Comparison of ENCODE assay signal across 16 cellular contexts in genomic region chr9:116477584-116478141, GRCh38.
DNase-seq lines count a peak whose midpoint lies in the region; ATAC-seq and TF ChIP-seq lines count a peak whose summit lies in the region.
"Had no signal": no experiment of that assay in that cellular context is flagged by ENCODE, and none has a peak within 500 bp of the region (broad histone marks: within the 10 kb centered on the region; RNA-seq: fewer than 3 reads in every experiment).

No MANE protein-coding gene starts in this region.

- no peaks in the 10 kb centered on the region for H3K27me3 ChIP-seq in mesendoderm (ENCODE audit: insufficient read depth, low read length, poor library complexity)
- H3K27me3 ChIP-seq in upper lobe of right lung, result no peaks in the 10 kb centered on the region
- H3K27me3 ChIP-seq in BE2C, result no peaks in the 10 kb centered on the region

- H3K27me3 Mint-ChIP-seq in WTC11 (ENCODE audit: low read depth), result no peaks in the 10 kb centered on the region
- H3K27me3 Mint-ChIP-seq in central memory CD8-positive, alpha-beta T cell, result no peaks in the 10 kb centered on the region
- H3K27me3 Mint-ChIP-seq: CD4-positive, alpha-beta T cell had no signal

- H3K27ac Mint-ChIP-seq in WTC11, result no peak overlapping the region
- peak overlapping the region; percentile 15 for H3K27ac Mint-ChIP-seq in central memory CD8-positive, alpha-beta T cell (ENCODE audit: low read depth)
- H3K27ac Mint-ChIP-seq: CD4-positive, alpha-beta T cell had no signal

- TF ChIP-seq CTCF in WTC11 (IDR thresholded peaks at IDR 0.05) (no peak), upper lobe of right lung (IDR thresholded peaks at IDR 0.05) (no peak), BE2C (IDR thresholded peaks at IDR 0.05; ENCODE audit: low read depth, low read length) (no peak)

- no peaks in the 10 kb centered on the region for H3K36me3 Mint-ChIP-seq in WTC11
- no peaks in the 10 kb centered on the region for H3K36me3 Mint-ChIP-seq in central memory CD8-positive, alpha-beta T cell (ENCODE audit: insufficient read depth)

- H2BK5ac ChIP-seq in mesendoderm (ENCODE audit: low read length), result no peak overlapping the region

- H3K36me3 ChIP-seq in mesendoderm (ENCODE audit: control insufficient read depth, insufficient read depth, low read length) (no peaks in the 10 kb centered on the region), upper lobe of right lung (no peaks in the 10 kb centered on the region), BE2C (peaks cover 15% of the 10 kb centered on the region)

- no CpG with 5 or more reads among the region's 4 CpGs for WGBS in mesendoderm (ENCODE audit: extremely low coverage, insufficient coverage, low lambda C conversion rate)

- peak overlapping the region; percentile 35 for H3K56ac ChIP-seq in mesendoderm (ENCODE audit: low read length)

- POLR2A ChIA-PET in WTC11 (lab: Charles Lee), result interaction anchor here (0.5 kb wide), 1 partner anchor 14 kb away, joined by 3 read pairs; no protein-coding TSS in a partner anchor

- H3K4me3 Mint-ChIP-seq in WTC11, result no peak overlapping the region
- H3K4me3 Mint-ChIP-seq in central memory CD8-positive, alpha-beta T cell, result no peak overlapping the region
- H3K4me3 Mint-ChIP-seq: CD4-positive, alpha-beta T cell had no signal

- H3K4ac ChIP-seq in mesendoderm (ENCODE audit: low read depth, low read length), result no peak overlapping the region

- H3K27ac ChIP-seq in mesendoderm (ENCODE audit: low read depth, low read length), result no peak overlapping the region
- peak overlapping the region; percentile 30 for H3K27ac ChIP-seq in upper lobe of right lung

- H2AK5ac ChIP-seq in mesendoderm (ENCODE audit: low read length), result no peak overlapping the region

- H3K79me2 ChIP-seq in mesendoderm (ENCODE audit: control insufficient read depth, insufficient read depth, low read length), result no peaks in the 10 kb centered on the region

- H3K23ac ChIP-seq in mesendoderm (ENCODE audit: low read length), result no peak overlapping the region

- no peak overlapping the region for H3K4me3 ChIP-seq in mesendoderm (ENCODE audit: low read length)
- H3K4me3 ChIP-seq in upper lobe of right lung, result no peak overlapping the region
- no peak overlapping the region for H3K4me3 ChIP-seq in BE2C (ENCODE audit: low read depth, low read length)

- H3K18ac ChIP-seq in mesendoderm (ENCODE audit: low read length), result peak overlapping the region; percentile 2

- intact Hi-C loops in upper lobe of right lung (cut with DNase I), result no loop called here

- peaks cover 4% of the 10 kb centered on the region for H3K9me3 Mint-ChIP-seq in WTC11
- no peaks in the 10 kb centered on the region for H3K9me3 Mint-ChIP-seq in central memory CD8-positive, alpha-beta T cell
- H3K9me3 Mint-ChIP-seq: CD4-positive, alpha-beta T cell had no signal

- no peak overlapping the region for H4K8ac ChIP-seq in mesendoderm (ENCODE audit: low read depth, low read length)

- no peak overlapping the region for H3K4me2 ChIP-seq in mesendoderm (ENCODE audit: low read length)

- no peak overlapping the region for H2BK120ac ChIP-seq in mesendoderm (ENCODE audit: low read depth, low read length)

- H2BK15ac ChIP-seq in mesendoderm (replicated peaks; ENCODE audit: low read depth), result no peak overlapping the region

- H3K9ac ChIP-seq in mesendoderm (ENCODE audit: low read length), result no peak overlapping the region

- no peaks in the 10 kb centered on the region for H3K79me1 ChIP-seq in mesendoderm (ENCODE audit: low read length)

- CTCF ChIA-PET in WTC11 (lab: Charles Lee), result interaction anchor here (0.6 kb wide), 2 partner anchors 14 to 21 kb away, joined by 3 read pairs; no protein-coding TSS in a partner anchor

- ATAC-seq in WTC11 (no peak), upper lobe of right lung (no peak), GM19395 (IDR thresholded peaks at IDR 0.05; ENCODE audit: unreplicated experiment) (no peak), HG02840 (IDR thresholded peaks at IDR 0.05; ENCODE audit: low FRiP score, unreplicated experiment) (no peak)
- no peak for ATAC-seq in central memory CD8-positive, alpha-beta T cell (replicated peaks; ENCODE audit: extremely low read depth, poor library complexity, severe bottlenecking)
- ATAC-seq: HCT116 had no signal

- H3K4me1 ChIP-seq in mesendoderm (ENCODE audit: control insufficient read depth, low read depth, low read length), result no peaks in the 10 kb centered on the region
- no peaks in the 10 kb centered on the region for H3K4me1 ChIP-seq in upper lobe of right lung
- H3K4me1 ChIP-seq in BE2C, result no peaks in the 10 kb centered on the region

- no peak for DNase-seq in WTC11 (ENCODE audit: low spot score)
- DNase-seq in central memory CD8-positive, alpha-beta T cell (ENCODE audit: low spot score in 2 of 2), result no peak
- DNase-seq in mesendoderm, result no peak
- DNase-seq in upper lobe of right lung, result no peak
- DNase-seq in BE2C, result no peak
- DNase-seq: CD4-positive, alpha-beta T cell; KBM-7; NCI-H1436 treated with DMSO at 0.1 percent for 48 hours; NCI-H2029 treated with DMSO at 0.1 percent for 48 hours; NCI-H2171 treated with DMSO at 0.1 percent for 48 hours; NCI-H446 treated with DMSO at 0.1 percent for 48 hours; NK-92 treated with Interleukin-12 subunit alpha and Interleukin-12 subunit beta, amount 100 ng/mL, for 24 hours; SHP77 had no signal

- H3K4me1 Mint-ChIP-seq in WTC11, result peaks cover 31% of the 10 kb centered on the region
- no peaks in the 10 kb centered on the region for H3K4me1 Mint-ChIP-seq in central memory CD8-positive, alpha-beta T cell

- H3K9me3 ChIP-seq in upper lobe of right lung (no peaks in the 10 kb centered on the region), BE2C (no peaks in the 10 kb centered on the region)

- no peak overlapping the region for H4K5ac ChIP-seq in mesendoderm (ENCODE audit: low read length)

TF ChIP-seq in WTC11, 78 proteins besides CTCF, POLR2A, EP300 and RAD21:
- TF ChIP-seq ZNF121 (CRISPR knock-in tag; IDR thresholded peaks at IDR 0.05) (peak; percentile 55; the same call in 1 of the 2 replicates), SOX15 (CRISPR knock-in tag; IDR thresholded peaks at IDR 0.05) (no peak)
